ENCODE assay signal across 2 cellular contexts in genomic region chr6:106530026-106530425, GRCh38.
TF ChIP-seq lines count a peak whose summit lies in the region.

No MANE protein-coding gene starts in this region.

TF ChIP-seq in A549, 52 proteins besides CTCF, POLR2A, EP300 and RAD21:
- TF ChIP-seq, protein P1, sequence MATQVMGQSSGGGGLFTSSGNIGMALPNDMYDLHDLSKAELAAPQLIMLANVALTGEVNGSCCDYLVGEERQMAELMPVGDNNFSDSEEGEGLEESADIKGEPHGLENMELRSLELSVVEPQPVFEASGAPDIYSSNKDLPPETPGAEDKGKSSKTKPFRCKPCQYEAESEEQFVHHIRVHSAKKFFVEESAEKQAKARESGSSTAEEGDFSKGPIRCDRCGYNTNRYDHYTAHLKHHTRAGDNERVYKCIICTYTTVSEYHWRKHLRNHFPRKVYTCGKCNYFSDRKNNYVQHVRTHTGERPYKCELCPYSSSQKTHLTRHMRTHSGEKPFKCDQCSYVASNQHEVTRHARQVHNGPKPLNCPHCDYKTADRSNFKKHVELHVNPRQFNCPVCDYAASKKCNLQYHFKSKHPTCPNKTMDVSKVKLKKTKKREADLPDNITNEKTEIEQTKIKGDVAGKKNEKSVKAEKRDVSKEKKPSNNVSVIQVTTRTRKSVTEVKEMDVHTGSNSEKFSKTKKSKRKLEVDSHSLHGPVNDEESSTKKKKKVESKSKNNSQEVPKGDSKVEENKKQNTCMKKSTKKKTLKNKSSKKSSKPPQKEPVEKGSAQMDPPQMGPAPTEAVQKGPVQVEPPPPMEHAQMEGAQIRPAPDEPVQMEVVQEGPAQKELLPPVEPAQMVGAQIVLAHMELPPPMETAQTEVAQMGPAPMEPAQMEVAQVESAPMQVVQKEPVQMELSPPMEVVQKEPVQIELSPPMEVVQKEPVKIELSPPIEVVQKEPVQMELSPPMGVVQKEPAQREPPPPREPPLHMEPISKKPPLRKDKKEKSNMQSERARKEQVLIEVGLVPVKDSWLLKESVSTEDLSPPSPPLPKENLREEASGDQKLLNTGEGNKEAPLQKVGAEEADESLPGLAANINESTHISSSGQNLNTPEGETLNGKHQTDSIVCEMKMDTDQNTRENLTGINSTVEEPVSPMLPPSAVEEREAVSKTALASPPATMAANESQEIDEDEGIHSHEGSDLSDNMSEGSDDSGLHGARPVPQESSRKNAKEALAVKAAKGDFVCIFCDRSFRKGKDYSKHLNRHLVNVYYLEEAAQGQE (IDR thresholded peaks at IDR 0.05): no peak
- TF ChIP-seq HDAC2 (IDR thresholded peaks at IDR 0.05) (no peak), RNF2 (IDR thresholded peaks at IDR 0.05; ENCODE audit: borderline replicate concordance, low read depth) (no peak), BHLHE40 (IDR thresholded peaks at IDR 0.05; ENCODE audit: low read depth, low read length) (no peak), POLR2AphosphoS2 (conservative IDR thresholded peaks at IDR 0.05; ENCODE audit: low read length) (no peak), ZFP36 (IDR thresholded peaks at IDR 0.05; ENCODE audit: borderline replicate concordance, partially characterized antibody) (no peak), ZNF302 (CRISPR knock-in tag; IDR thresholded peaks at IDR 0.05) (no peak), NPAS2 (CRISPR knock-in tag; IDR thresholded peaks at IDR 0.05; ENCODE audit: borderline replicate concordance) (no peak), CBX2 (IDR thresholded peaks at IDR 0.05; ENCODE audit: borderline replicate concordance, low read depth) (no peak), SMC3 (IDR thresholded peaks at IDR 0.05) (no peak), KDM5A (IDR thresholded peaks at IDR 0.05) (no peak), JUN (IDR thresholded peaks at IDR 0.05) (no peak), TP53 (CRISPR knock-in tag; IDR thresholded peaks at IDR 0.05) (no peak), TFCP2L1 (CRISPR knock-in tag; IDR thresholded peaks at IDR 0.05) (no peak), GATA3 (IDR thresholded peaks at IDR 0.05; ENCODE audit: borderline replicate concordance) (no peak), EHF (CRISPR knock-in tag; IDR thresholded peaks at IDR 0.05) (no peak), MAX (IDR thresholded peaks at IDR 0.05) (no peak)

TF ChIP-seq in endothelial cell of umbilical vein, 7 proteins besides CTCF, POLR2A, EP300 and RAD21 (continued from another document):
- TF ChIP-seq MAX (IDR thresholded peaks at IDR 0.05; ENCODE audit: insufficient read depth, insufficient read length) (no peak), EZH2 (IDR thresholded peaks at IDR 0.05; ENCODE audit: borderline replicate concordance, low read depth, low read length, severe bottlenecking) (no peak), MYC (IDR thresholded peaks at IDR 0.05; ENCODE audit: low read depth, low read length) (no peak), FOS (IDR thresholded peaks at IDR 0.05; ENCODE audit: borderline replicate concordance, insufficient read depth, low read length) (no peak)
